1 cellular context compared by ENCODE assay signal in genomic region chr16:30566531-30566930, GRCh38.
TF ChIP-seq lines count a peak whose summit lies in the region.

No MANE protein-coding gene starts in this region.

TF ChIP-seq in K562, 482 proteins besides CTCF, POLR2A, EP300 and RAD21:
- TF ChIP-seq KDM1A (IDR thresholded peaks at IDR 0.05) (peak; percentile 49 to 58; a peak in 3 of 4 replicates), TGIF2 (CRISPR knock-in tag; IDR thresholded peaks at IDR 0.05) (no peak), SMARCA5 (IDR thresholded peaks at IDR 0.05) (0 out of 2 replicates have a peak, but pooled peaks have one; percentile 16), RBM25 (IDR thresholded peaks at IDR 0.05; ENCODE audit: low read depth, low read length, severe bottlenecking) (peak; percentile 72), DACH1 (IDR thresholded peaks at IDR 0.05; ENCODE audit: partially characterized antibody) (no peak), SPI1 (IDR thresholded peaks at IDR 0.05; ENCODE audit: borderline replicate concordance, low read depth, low read length) (no peak), RBM39 (optimal IDR thresholded peaks at IDR 0.05; ENCODE audit: low read depth, low read length) (no peak), ZNF23 (CRISPR knock-in tag; IDR thresholded peaks at IDR 0.05) (no peak), TEAD2 (tag; IDR thresholded peaks at IDR 0.05) (no peak), NCOA4 (IDR thresholded peaks at IDR 0.05; ENCODE audit: partially characterized antibody) (no peak), TCF15 (CRISPR knock-in tag; IDR thresholded peaks at IDR 0.05) (no peak), FUS (optimal IDR thresholded peaks at IDR 0.05; ENCODE audit: low read depth, low read length) (no peak), CBFA2T3 (IDR thresholded peaks at IDR 0.05) (0 out of 2 replicates have a peak, but pooled peaks have one; percentile 24), ZFP36 (IDR thresholded peaks at IDR 0.05; ENCODE audit: low read depth, low read length, partially characterized antibody) (peak; percentile 79), MIER1 (IDR thresholded peaks at IDR 0.05; ENCODE audit: low read depth) (no peak), MBD2 (IDR thresholded peaks at IDR 0.05; ENCODE audit: borderline replicate concordance, low read depth) (no peak), DIDO1 (tag; IDR thresholded peaks at IDR 0.05; ENCODE audit: low read depth) (no peak), E2F5 (CRISPR knock-in tag; IDR thresholded peaks at IDR 0.05) (no peak), TARDBP (IDR thresholded peaks at IDR 0.05) (no peak), RCOR1 (IDR thresholded peaks at IDR 0.05; ENCODE audit: borderline replicate concordance in 1 of 2, low read depth in 2 of 2, low read length in 2 of 2) (0 out of 4 replicates have a peak, but pooled peaks of 1 of the 2 experiments have one; percentile 18), ZBTB9 (CRISPR knock-in tag; IDR thresholded peaks at IDR 0.05) (0 out of 2 replicates have a peak, but pooled peaks have one; percentile 51), CHD1 (IDR thresholded peaks at IDR 0.05; ENCODE audit: low read length) (no peak), KDM5B (IDR thresholded peaks at IDR 0.05; ENCODE audit: insufficient replicate concordance, low read depth, low read length) (no peak), NONO (IDR thresholded peaks at IDR 0.05; ENCODE audit: low read depth in 2 of 2, low read length in 1 of 2) (no peak), ZSCAN32 (CRISPR knock-in tag; IDR thresholded peaks at IDR 0.05) (no peak), ZNF398 (CRISPR knock-in tag; IDR thresholded peaks at IDR 0.05) (no peak), GATAD2A (IDR thresholded peaks at IDR 0.05) (no peak), NRF1 (conservative IDR thresholded peaks at IDR 0.05 in 1 of 2, IDR thresholded peaks at IDR 0.05 in 1 of 2) (no peak), ZHX1 (conservative IDR thresholded peaks at IDR 0.05; ENCODE audit: low read length) (no peak), ZNF639 (CRISPR knock-in tag; conservative IDR thresholded peaks at IDR 0.05 in 1 of 2, IDR thresholded peaks at IDR 0.05 in 1 of 2) (no peak), BCOR (IDR thresholded peaks at IDR 0.05) (peak; percentile 84)
